In the genomic region with DNA sequence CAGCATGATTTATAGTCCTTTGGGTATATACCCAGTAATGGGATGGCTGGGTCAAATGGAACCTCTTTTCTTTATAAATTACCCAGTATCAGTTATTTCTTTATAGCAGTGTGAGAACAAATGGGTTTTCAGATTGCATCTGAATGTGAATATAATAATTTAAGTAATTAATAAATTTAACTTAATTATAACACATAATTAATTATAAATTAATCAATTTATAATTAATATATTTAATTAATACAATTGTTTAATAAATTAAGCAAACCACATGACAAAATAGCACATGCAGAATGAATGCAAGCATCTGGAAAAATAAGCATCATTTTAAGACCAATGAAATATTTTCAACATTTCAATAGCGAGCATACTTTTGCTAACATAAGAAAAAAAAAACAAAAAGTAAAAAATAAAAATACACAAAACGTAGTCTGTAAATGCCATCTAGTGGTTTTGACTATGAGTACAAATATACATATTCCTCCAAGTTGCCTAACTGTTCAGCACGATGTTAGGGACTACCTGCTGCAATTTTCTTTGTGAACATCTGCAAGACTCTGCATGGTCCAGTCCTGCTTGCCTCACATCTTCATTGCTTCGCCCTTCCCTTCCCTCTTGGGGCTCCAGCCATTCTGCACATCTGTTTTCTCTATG, we compare ENCODE assay signal across 14 cellular contexts. TPM values are rescaled to one million over a fixed set of nuclear protein-coding genes. Genes with fewer than 3 reads are reported as not detected.
"Had no signal": no experiment of that assay in that cellular context is flagged by ENCODE, and none has a peak within 500 bp of the region (broad histone marks: within the 10 kb centered on the region; RNA-seq: fewer than 3 reads in every experiment).

No MANE protein-coding gene starts in this region.

RNA-seq across cellular contexts. Expression of gene GYPA, which starts 16.4 kb away (rescaled TPM):
- total RNA-seq: activated B cell treated with CpG ODN at 0.5 μM for 24 hours; activated CD4-positive, alpha-beta T cell treated with anti-CD3 and anti-CD28 coated beads for 36 hours; activated naive CD4-positive, alpha-beta T cell treated with anti-CD3 and anti-CD28 coated beads, Interleukin-2, amount 50 U/mL, for 72 hours; activated T-helper 17 cell treated with anti-CD3 and anti-CD28 coated beads, Interleukin-2, amount 50 U/mL, for 72 hours; ascending aorta; esophagus squamous epithelium; left cardiac atrium; natural killer cell; pulmonary artery endothelial cell; T-cell; thyroid gland; upper lobe of right lung had no signal
- polyA plus RNA-seq: adrenal gland, liver had no signal
